10 cellular contexts compared by ENCODE assay signal in the genomic region with DNA sequence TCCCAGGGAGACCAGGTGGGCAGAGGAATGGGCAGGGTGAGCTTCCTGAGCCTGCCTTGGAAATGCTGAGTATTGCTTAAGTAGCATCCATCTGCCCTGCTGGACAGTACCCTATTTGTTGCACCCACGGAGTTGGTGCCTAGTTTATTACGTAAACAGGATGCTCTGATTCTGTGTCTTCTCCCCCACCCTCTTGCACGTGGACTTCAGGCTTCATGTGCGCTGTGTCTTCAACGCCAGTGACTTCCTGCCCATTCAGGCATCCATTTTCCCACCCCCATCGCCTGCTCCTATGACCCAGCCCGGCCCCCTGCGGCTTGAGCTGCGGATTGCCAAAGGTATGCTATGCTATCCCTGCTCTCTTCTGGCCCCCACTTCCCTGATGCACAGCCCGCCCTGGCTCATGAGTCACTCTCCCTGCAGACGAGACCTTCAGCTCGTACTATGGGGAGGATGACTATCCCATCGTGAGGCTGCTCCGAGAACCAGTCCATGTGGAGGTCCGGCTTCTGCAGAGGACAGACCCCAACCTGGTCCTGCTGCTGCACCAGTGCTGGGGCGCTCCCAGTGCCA. TPM values are rescaled to one million over a fixed set of nuclear protein-coding genes. Genes with fewer than 3 reads are reported as not detected.
DNase-seq lines count a peak whose midpoint lies in the region; ATAC-seq and TF ChIP-seq lines count a peak whose summit lies in the region.
"Had no signal": no experiment of that assay in that cellular context is flagged by ENCODE, and none has a peak within 500 bp of the region (broad histone marks: within the 10 kb centered on the region; RNA-seq: fewer than 3 reads in every experiment).

No MANE protein-coding gene starts in this region.

- H3K4me1 Mint-ChIP-seq in activated CD4-positive, alpha-beta T cell treated with anti-CD3 and anti-CD28 coated beads, Interleukin-2, amount 10 ng/mL, durations not matched to agents 7 days and 5 days, result peaks cover 50% of the 10 kb centered on the region
- H3K4me1 Mint-ChIP-seq in endothelial cell (ENCODE audit: unreplicated experiment), result peaks cover 14% of the 10 kb centered on the region

- no peak overlapping the region for H3K27ac ChIP-seq in SK-N-SH (ENCODE audit: low read depth in 2 of 2, low read length in 1 of 2)
- no peak overlapping the region for H3K27ac ChIP-seq in foreskin keratinocyte
- no peak overlapping the region for H3K27ac ChIP-seq in spleen
- H3K27ac ChIP-seq in PC-3 (ENCODE audit: low read length), result no peak overlapping the region

- H3K9me3 Mint-ChIP-seq in activated CD4-positive, alpha-beta T cell treated with anti-CD3 and anti-CD28 coated beads, Interleukin-2, amount 10 ng/mL, durations not matched to agents 7 days and 5 days, result no peaks in the 10 kb centered on the region
- H3K9me3 Mint-ChIP-seq in endothelial cell (ENCODE audit: unreplicated experiment), result no peaks in the 10 kb centered on the region

- CTCF ChIA-PET in activated CD4-positive, alpha-beta T cell treated with anti-CD3 and anti-CD28 coated beads, Interleukin-2, amount 10 ng/mL, durations not matched to agents 7 days and 5 days (lab: Charles Lee), result interaction anchor here (0.8 to 1.8 kb wide), 4 partner anchors 8 to 89 kb away, joined by 3 to 6 read pairs (median 3); no protein-coding TSS in a partner anchor
- CTCF ChIA-PET in SK-N-SH (lab: Yijun Ruan, JAX), result interaction anchor here (1.6 to 7.7 kb wide), 3 partner anchors 15 to 42 kb away, joined by 6 to 56 read pairs (median 16); no protein-coding TSS in a partner anchor
- CTCF ChIA-PET in PC-3 (lab: Charles Lee), result no interaction called here

- WGBS in SK-N-SH (ENCODE audit: low lambda C conversion rate), result 82% methylated on average over 11 of the region's 16 CpGs
- 56 to 76% (median 61%) methylated on average over 16 of the region's 16 CpGs for WGBS in spleen, 5 donors

- peaks cover 0 to 8% of the 10 kb centered on the region in 2 experiments; a peak in 1 of 4 replicates for H3K4me1 ChIP-seq in SK-N-SH (ENCODE audit: control insufficient read depth in 1 of 2, insufficient read depth in 2 of 2, low read depth in 1 of 2, low read length in 1 of 2)
- H3K4me1 ChIP-seq in foreskin keratinocyte, result no peaks in the 10 kb centered on the region
- H3K4me1 ChIP-seq in spleen, result peaks cover 0 to 30% (median 8%) of the 10 kb centered on the region in 6 donors
- no peaks in the 10 kb centered on the region for H3K4me1 ChIP-seq in PC-3 (ENCODE audit: insufficient read depth, low read length)

- H3K9me2 ChIP-seq in SK-N-SH, result no peaks in the 10 kb centered on the region
- no peaks in the 10 kb centered on the region for H3K9me2 ChIP-seq in PC-3 (replicated peaks; ENCODE audit: low read length)

- H3K4me3 ChIP-seq in SK-N-SH (ENCODE audit: low read depth in 2 of 2, low read length in 1 of 2) (no peak overlapping the region), spleen (no peak overlapping the region), PC-3 (ENCODE audit: low read length) (no peak overlapping the region)

- no TSS peak for BruUV-seq in PC-3 (replicated peaks; lab: Mats Ljungman, UMichigan)

- H3K4me2 ChIP-seq in SK-N-SH (no peak overlapping the region), PC-3 (ENCODE audit: low read length) (no peak overlapping the region)

- H4K20me1 ChIP-seq in SK-N-SH (ENCODE audit: insufficient read depth) (no peaks in the 10 kb centered on the region), PC-3 (ENCODE audit: low read length) (no peaks in the 10 kb centered on the region)

- H3K9me3 ChIP-seq in SK-N-SH, result no peaks in the 10 kb centered on the region
- H3K9me3 ChIP-seq in spleen, result no peaks in the 10 kb centered on the region
- H3K9me3 ChIP-seq in PC-3 (ENCODE audit: low read length), result no peaks in the 10 kb centered on the region

- H3K36me3 Mint-ChIP-seq in activated CD4-positive, alpha-beta T cell treated with anti-CD3 and anti-CD28 coated beads, Interleukin-2, amount 10 ng/mL, durations not matched to agents 7 days and 5 days (ENCODE audit: low read depth), result no peaks in the 10 kb centered on the region
- H3K36me3 Mint-ChIP-seq in endothelial cell (ENCODE audit: low read depth, unreplicated experiment), result no peaks in the 10 kb centered on the region

- no peak for TF ChIP-seq RAD21 in SK-N-SH (IDR thresholded peaks at IDR 0.05; ENCODE audit: low read length)

- no peak overlapping the region for H2AFZ ChIP-seq in SK-N-SH (ENCODE audit: low read depth)
- no peak overlapping the region for H2AFZ ChIP-seq in PC-3 (ENCODE audit: low read length)

- no peak for TF ChIP-seq POLR2A in spleen (IDR thresholded peaks at IDR 0.05)

- TF ChIP-seq CTCF in SK-N-SH (IDR thresholded peaks at IDR 0.05), result no peak
- TF ChIP-seq CTCF in foreskin keratinocyte (conservative IDR thresholded peaks at IDR 0.05), result no peak
- no peak for TF ChIP-seq CTCF in spleen (IDR thresholded peaks at IDR 0.05 in 8 of 11, conservative IDR thresholded peaks at IDR 0.05 in 3 of 11)
- TF ChIP-seq CTCF in PC-3 (conservative IDR thresholded peaks at IDR 0.05; ENCODE audit: low read depth, low read length), result no peak
- no peak for TF ChIP-seq CTCF in endothelial cell (IDR thresholded peaks at IDR 0.05; ENCODE audit: unreplicated experiment)

- peak overlapping the region; percentile 82 for H3K27ac Mint-ChIP-seq in activated CD4-positive, alpha-beta T cell treated with anti-CD3 and anti-CD28 coated beads, Interleukin-2, amount 10 ng/mL, durations not matched to agents 7 days and 5 days
- no peak overlapping the region for H3K27ac Mint-ChIP-seq in endothelial cell (ENCODE audit: unreplicated experiment)

- H3F3A ChIP-seq in SK-N-SH (replicated peaks; ENCODE audit: insufficient read depth) (no peaks in the 10 kb centered on the region), PC-3 (ENCODE audit: low read length, unreplicated experiment) (no peaks in the 10 kb centered on the region)

- no peaks in the 10 kb centered on the region for H3K27me3 Mint-ChIP-seq in activated CD4-positive, alpha-beta T cell treated with anti-CD3 and anti-CD28 coated beads, Interleukin-2, amount 10 ng/mL, durations not matched to agents 7 days and 5 days
- H3K27me3 Mint-ChIP-seq in endothelial cell (ENCODE audit: unreplicated experiment), result peaks cover 5% of the 10 kb centered on the region

- peak; percentile 30 for ATAC-seq in foreskin keratinocyte
- no peak for ATAC-seq in PC-3
- ATAC-seq in GM18511 (IDR thresholded peaks at IDR 0.05; ENCODE audit: unreplicated experiment), result no peak

- H3K36me3 ChIP-seq in SK-N-SH (replicated peaks in 1 of 2; ENCODE audit: control insufficient read depth in 1 of 2, insufficient read depth in 2 of 2, low read length in 1 of 2) (peaks cover 0 to 5% of the 10 kb centered on the region in 2 experiments), spleen (peaks cover 0 to 23% (median 1%) of the 10 kb centered on the region in 6 donors), PC-3 (ENCODE audit: low read depth, low read length) (no peaks in the 10 kb centered on the region)

- H3K9ac ChIP-seq in SK-N-SH (no peak overlapping the region), PC-3 (ENCODE audit: low read length) (no peak overlapping the region)

- no peaks in the 10 kb centered on the region for H3K27me3 ChIP-seq in SK-N-SH (ENCODE audit: insufficient read depth)
- H3K27me3 ChIP-seq in foreskin keratinocyte, result no peaks in the 10 kb centered on the region
- H3K27me3 ChIP-seq in spleen (replicated peaks in 1 of 7), result peaks cover 0 to 11% (median 0%) of the 10 kb centered on the region in 7 donors
- H3K27me3 ChIP-seq in PC-3 (ENCODE audit: low read length), result no peaks in the 10 kb centered on the region

- no peak for DNase-seq in activated CD4-positive, alpha-beta T cell treated with anti-CD3 and anti-CD28 coated beads, Interleukin-2, amount 10 ng/mL, durations not matched to agents 7 days and 5 days
- no peak for DNase-seq in activated CD4-positive, alpha-beta T cell treated with anti-CD3 and anti-CD28 coated beads for 4 hours
- DNase-seq in SK-N-SH, result peak; percentile 8
- DNase-seq in foreskin keratinocyte, result no peak
- peak; percentile 72 for DNase-seq in spleen
- no peak for DNase-seq in PC-3
- no peak for DNase-seq in endothelial cell (ENCODE audit: low spot score)
- DNase-seq: activated naive CD4-positive, alpha-beta T cell treated with Interleukin-2 at 50 U/mL for 16 hours had no signal

- POLR2A ChIA-PET in activated CD4-positive, alpha-beta T cell treated with anti-CD3 and anti-CD28 coated beads, Interleukin-2, amount 10 ng/mL, durations not matched to agents 7 days and 5 days (lab: Charles Lee), result no interaction called here
- POLR2A ChIA-PET in SK-N-SH (lab: Yijun Ruan, JAX) (no interaction called here), PC-3 (lab: Charles Lee; ENCODE audit: unreplicated experiment) (no interaction called here)

- H3K79me2 ChIP-seq in SK-N-SH (ENCODE audit: insufficient read depth) (no peaks in the 10 kb centered on the region), PC-3 (ENCODE audit: low read length) (no peaks in the 10 kb centered on the region)

- H3K4me3 Mint-ChIP-seq in activated CD4-positive, alpha-beta T cell treated with anti-CD3 and anti-CD28 coated beads, Interleukin-2, amount 10 ng/mL, durations not matched to agents 7 days and 5 days, result no peak overlapping the region
- no peak overlapping the region for H3K4me3 Mint-ChIP-seq in endothelial cell (ENCODE audit: unreplicated experiment)

- intact Hi-C loops in spleen (cut with DNase I; ENCODE audit: low total_unique reads), result no loop called here
- intact Hi-C loops in PC-3 (cut with micrococcal nuclease), result no loop called here

- TF ChIP-seq EP300 in SK-N-SH (IDR thresholded peaks at IDR 0.05; ENCODE audit: borderline replicate concordance in 1 of 2, low read depth in 1 of 2, low read length in 1 of 2), result no peak

RNA-seq across cellular contexts. Expression of gene ZP1, which starts 5.7 kb away (rescaled TPM):
- not detected for total RNA-seq in activated CD4-positive, alpha-beta T cell treated with anti-CD3 and anti-CD28 coated beads, Interleukin-2, amount 10 ng/mL, durations not matched to agents 7 days and 5 days
- polyA plus RNA-seq in SK-N-SH (2012; rRNA removed) (not detected in 2 replicates), foreskin keratinocyte (not detected in 2 replicates), spleen (under 1 TPM in 2 of 3 donors, not detected in 1; 0.05 to 0.07 TPM)
- polyA plus RNA-seq in SK-N-SH (2012; cell fraction: cytosol; rRNA removed), result 0.01 TPM in 1 of 2 replicates, not detected in the other
- 0.37 and 0.79 TPM in 2 replicates for polyA plus RNA-seq in SK-N-SH (2012; cell fraction: nucleus; rRNA removed)
- total RNA-seq in foreskin keratinocyte (not detected in 2 replicates), spleen (not detected), PC-3 (2014; rRNA removed) (not detected in 2 replicates), endothelial cell (ENCODE audit: unreplicated experiment) (not detected)
- total RNA-seq: urinary bladder had no signal

RNA-seq across cellular contexts. Expression of gene PTGDR2, which starts 17.3 kb away (rescaled TPM):
- 1 to 10 TPM; 1.3 to 1.4 TPM for total RNA-seq in activated CD4-positive, alpha-beta T cell treated with anti-CD3 and anti-CD28 coated beads, Interleukin-2, amount 10 ng/mL, durations not matched to agents 7 days and 5 days
- polyA plus RNA-seq in SK-N-SH (2012; rRNA removed), result 0.02 TPM in 1 of 2 replicates, not detected in the other
- polyA plus RNA-seq in SK-N-SH (2012; cell fraction: cytosol; rRNA removed), result 0.01 TPM in 1 of 2 replicates, not detected in the other
- 0.05 and 0.12 TPM in 2 replicates for polyA plus RNA-seq in SK-N-SH (2012; cell fraction: nucleus; rRNA removed)
- not detected in 2 replicates for total RNA-seq in foreskin keratinocyte
- 0.02 and 0.03 TPM in 2 replicates for polyA plus RNA-seq in foreskin keratinocyte
- total RNA-seq in spleen, result 1 to 10 TPM in 1 of 7 donors, under 1 TPM in 5, not detected in 1; 0.16 to 1.1 (median 0.48) TPM
- under 1 TPM; 0.10 to 0.22 (median 0.14) TPM for polyA plus RNA-seq in spleen
- total RNA-seq in PC-3 (2014; rRNA removed), result 0.06 TPM in 1 of 2 replicates, not detected in the other
- total RNA-seq in endothelial cell (ENCODE audit: unreplicated experiment), result not detected

RNA-seq across cellular contexts. Expression of gene CCDC86, which starts 31.1 kb away (rescaled TPM):
- total RNA-seq in activated CD4-positive, alpha-beta T cell treated with anti-CD3 and anti-CD28 coated beads, Interleukin-2, amount 10 ng/mL, durations not matched to agents 7 days and 5 days, result 10 to 100 TPM; 19.2 to 23.2 TPM
- polyA plus RNA-seq in SK-N-SH (2012; rRNA removed) (26.1 and 34.7 TPM in 2 replicates), foreskin keratinocyte (63.5 and 82.0 TPM in 2 replicates), spleen (10 to 100 TPM in 2 of 3 donors, 1 to 10 TPM in 1; 7.6 to 15.4 (median 13.3) TPM)
- polyA plus RNA-seq in SK-N-SH (2012; cell fraction: cytosol; rRNA removed), result 17.2 and 22.7 TPM in 2 replicates
- polyA plus RNA-seq in SK-N-SH (2012; cell fraction: nucleus; rRNA removed), result 28.2 and 44.0 TPM in 2 replicates
- total RNA-seq in foreskin keratinocyte (28.4 and 42.4 TPM in 2 replicates), spleen (10 to 100 TPM in 6 of 7 donors, 1 to 10 TPM in 1; 8.3 to 21.6 (median 11.3) TPM), PC-3 (2014; rRNA removed) (67.9 and 108 TPM in 2 replicates), endothelial cell (ENCODE audit: unreplicated experiment) (15.5 TPM)

RNA-seq across cellular contexts. Expression of gene PRPF19, which starts 33.3 kb away (rescaled TPM):
- 100 to 1,000 TPM; 125 to 128 TPM for total RNA-seq in activated CD4-positive, alpha-beta T cell treated with anti-CD3 and anti-CD28 coated beads, Interleukin-2, amount 10 ng/mL, durations not matched to agents 7 days and 5 days
- polyA plus RNA-seq in SK-N-SH (2012; rRNA removed) (44.0 and 58.9 TPM in 2 replicates), foreskin keratinocyte (133 and 152 TPM in 2 replicates), spleen (10 to 100 TPM; 65.2 to 76.7 (median 66.4) TPM)
- 36.1 and 49.0 TPM in 2 replicates for polyA plus RNA-seq in SK-N-SH (2012; cell fraction: cytosol; rRNA removed)
- 55.2 and 72.4 TPM in 2 replicates for polyA plus RNA-seq in SK-N-SH (2012; cell fraction: nucleus; rRNA removed)
- total RNA-seq in foreskin keratinocyte (70.3 and 88.3 TPM in 2 replicates), spleen (10 to 100 TPM; 58.7 to 81.1 (median 73.4) TPM), PC-3 (2014; rRNA removed) (165 and 177 TPM in 2 replicates), endothelial cell (ENCODE audit: unreplicated experiment) (163 TPM)

RNA-seq across cellular contexts. Expression of gene TMEM109, which starts 40.9 kb away (rescaled TPM):
- 100 to 1,000 TPM; 114 to 119 TPM for total RNA-seq in activated CD4-positive, alpha-beta T cell treated with anti-CD3 and anti-CD28 coated beads, Interleukin-2, amount 10 ng/mL, durations not matched to agents 7 days and 5 days
- polyA plus RNA-seq in SK-N-SH (2012; rRNA removed) (38.0 and 52.7 TPM in 2 replicates), foreskin keratinocyte (71.2 and 75.8 TPM in 2 replicates), spleen (10 to 100 TPM; 53.6 to 84.7 (median 84.5) TPM)
- 33.3 and 44.2 TPM in 2 replicates for polyA plus RNA-seq in SK-N-SH (2012; cell fraction: cytosol; rRNA removed)
- polyA plus RNA-seq in SK-N-SH (2012; cell fraction: nucleus; rRNA removed), result 23.4 and 25.2 TPM in 2 replicates
- total RNA-seq in foreskin keratinocyte (61.9 and 67.3 TPM in 2 replicates), spleen (100 to 1,000 TPM in 6 of 7 donors, 10 to 100 TPM in 1; 82.1 to 125 (median 109) TPM), PC-3 (2014; rRNA removed) (165 and 202 TPM in 2 replicates), endothelial cell (ENCODE audit: unreplicated experiment) (95.1 TPM)

Comparison
In these comparisons a context has a peak if more than half of its experiments do, and no peak if none do; other contexts are left out.
1. DNase-seq: peak in SK-N-SH (single experiment) and spleen (single experiment); none in activated CD4-positive, alpha-beta T cell treated with anti-CD3 and anti-CD28 coated beads, Interleukin-2, amount 10 ng/mL, durations not matched to agents 7 days and 5 days (single experiment), activated CD4-positive, alpha-beta T cell treated with anti-CD3 and anti-CD28 coated beads for 4 hours (0 of 2), foreskin keratinocyte (0 of 2), PC-3 (single experiment) and endothelial cell (single experiment).